ENCODE assay signal across 1 cellular context in the genomic region with DNA sequence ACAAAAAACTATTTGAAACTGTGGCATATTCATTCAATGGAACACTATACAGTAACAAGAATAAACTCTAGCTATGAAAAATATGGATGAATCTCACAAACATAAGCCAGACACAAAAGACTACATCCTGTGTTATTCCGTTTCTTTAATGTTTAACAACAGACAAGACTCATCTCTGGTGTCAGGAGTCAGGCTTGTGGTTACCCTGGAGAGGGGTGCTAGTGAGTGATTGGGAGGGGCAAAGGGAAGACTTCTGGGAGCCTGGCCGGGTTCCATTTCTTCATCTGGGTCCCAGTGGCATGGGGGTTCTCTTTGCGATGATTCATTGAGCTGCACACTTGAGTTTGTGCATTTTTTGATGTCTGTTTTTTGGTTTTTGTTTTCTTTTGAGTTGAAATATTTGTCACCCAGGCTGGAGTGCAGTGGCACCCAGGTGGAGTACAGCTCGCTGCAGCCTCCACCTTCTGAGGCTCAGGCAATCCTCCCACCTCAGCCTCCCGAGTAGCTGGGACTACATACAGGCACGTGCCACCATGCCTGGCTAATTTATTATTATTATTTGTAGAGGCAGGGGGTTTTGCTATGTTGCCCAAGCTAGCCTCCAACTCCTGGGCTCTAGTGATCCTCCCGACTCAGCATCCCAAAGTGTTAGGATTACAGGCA.
A peak's percentile ranks its signal among the peaks of the same experiment; 100 is the strongest.
TF ChIP-seq lines count a peak whose summit lies in the region.

No MANE protein-coding gene starts in this region.

TF ChIP-seq in HepG2, 621 proteins besides CTCF, POLR2A, EP300 and RAD21:
- peak in 1 of 2 experiments; percentile 38; a peak in 1 of 4 replicates for TF ChIP-seq MAFK (conservative IDR thresholded peaks at IDR 0.05 in 1 of 2, IDR thresholded peaks at IDR 0.05 in 1 of 2; ENCODE audit: low read length in 2 of 2)
- peak; percentile 97 for TF ChIP-seq ZNF770 (CRISPR knock-in tag; IDR thresholded peaks at IDR 0.05)
- TF ChIP-seq, protein P1, sequence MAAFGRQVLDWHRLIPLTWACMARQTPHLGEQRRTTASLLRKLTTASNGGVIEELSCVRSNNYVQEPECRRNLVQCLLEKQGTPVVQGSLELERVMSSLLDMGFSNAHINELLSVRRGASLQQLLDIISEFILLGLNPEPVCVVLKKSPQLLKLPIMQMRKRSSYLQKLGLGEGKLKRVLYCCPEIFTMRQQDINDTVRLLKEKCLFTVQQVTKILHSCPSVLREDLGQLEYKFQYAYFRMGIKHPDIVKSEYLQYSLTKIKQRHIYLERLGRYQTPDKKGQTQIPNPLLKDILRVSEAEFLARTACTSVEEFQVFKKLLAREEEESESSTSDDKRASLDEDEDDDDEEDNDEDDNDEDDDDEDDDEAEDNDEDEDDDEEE (CRISPR knock-in tag; IDR thresholded peaks at IDR 0.05): no peak
